ENCODE assay signal across 9 cellular contexts in genomic region chr1:173864179-173864867, GRCh38. TPM values are rescaled to one million over a fixed set of nuclear protein-coding genes. Genes with fewer than 3 reads are reported as not detected.
A peak's percentile ranks its signal among the peaks of the same experiment; 100 is the strongest.
DNase-seq lines count a peak whose midpoint lies in the region; ATAC-seq and TF ChIP-seq lines count a peak whose summit lies in the region.
"Had no signal": no experiment of that assay in that cellular context is flagged by ENCODE, and none has a peak within 500 bp of the region (broad histone marks: within the 10 kb centered on the region; RNA-seq: fewer than 3 reads in every experiment).

No MANE protein-coding gene starts in this region.

- peak overlapping the region; percentile 96 for H3K27ac ChIP-seq in SK-N-MC

- H3K9ac ChIP-seq in SK-N-MC (ENCODE audit: insufficient read length): peak overlapping the region; percentile 99

- TF ChIP-seq CTCF in epithelial cell of proximal tubule (conservative IDR thresholded peaks at IDR 0.05; ENCODE audit: low read depth, low read length): no peak

- no peaks in the 10 kb centered on the region for H3K27me3 Mint-ChIP-seq in activated naive CD4-positive, alpha-beta T cell treated with anti-CD3 and anti-CD28 coated beads, Interleukin-2, amount 50 U/mL, for 24 hours
- no peaks in the 10 kb centered on the region for H3K27me3 Mint-ChIP-seq in stimulated activated naive CD8-positive, alpha-beta T cell treated with anti-CD3 and anti-CD28 coated beads, Interleukin-15, amount 100 ng/mL, for 72 hours

- H3K9me3 ChIP-seq in SK-N-MC (ENCODE audit: low read depth, low read length): no peaks in the 10 kb centered on the region

- H3K4me3 Mint-ChIP-seq in activated naive CD4-positive, alpha-beta T cell treated with anti-CD3 and anti-CD28 coated beads, Interleukin-2, amount 50 U/mL, for 24 hours: peak overlapping the region; percentile 98
- H3K4me3 Mint-ChIP-seq in stimulated activated naive CD8-positive, alpha-beta T cell treated with anti-CD3 and anti-CD28 coated beads, Interleukin-15, amount 100 ng/mL, for 72 hours: peak overlapping the region; percentile 93 to 100

- peaks cover 63% of the 10 kb centered on the region for H3K36me3 ChIP-seq in SK-N-MC (ENCODE audit: insufficient read depth, low read length)

- peaks cover 48% of the 10 kb centered on the region for H3K36me3 Mint-ChIP-seq in activated naive CD4-positive, alpha-beta T cell treated with anti-CD3 and anti-CD28 coated beads, Interleukin-2, amount 50 U/mL, for 24 hours

- peak overlapping the region; percentile 99 for H3K4me3 ChIP-seq in SK-N-MC
- peak overlapping the region; percentile 94 for H3K4me3 ChIP-seq in epithelial cell of proximal tubule (ENCODE audit: low read depth, low read length)

- no peaks in the 10 kb centered on the region for H3K9me3 Mint-ChIP-seq in activated naive CD4-positive, alpha-beta T cell treated with anti-CD3 and anti-CD28 coated beads, Interleukin-2, amount 50 U/mL, for 24 hours
- no peaks in the 10 kb centered on the region for H3K9me3 Mint-ChIP-seq in stimulated activated naive CD8-positive, alpha-beta T cell treated with anti-CD3 and anti-CD28 coated beads, Interleukin-15, amount 100 ng/mL, for 72 hours

- peak overlapping the region; percentile 99 for H3K27ac Mint-ChIP-seq in activated naive CD4-positive, alpha-beta T cell treated with anti-CD3 and anti-CD28 coated beads, Interleukin-2, amount 50 U/mL, for 24 hours
- peak overlapping the region; percentile 82 to 85 for H3K27ac Mint-ChIP-seq in stimulated activated naive CD8-positive, alpha-beta T cell treated with anti-CD3 and anti-CD28 coated beads, Interleukin-15, amount 100 ng/mL, for 72 hours

- ATAC-seq in stimulated activated naive CD8-positive, alpha-beta T cell treated with anti-CD3 and anti-CD28 coated beads, Interleukin-15, amount 100 ng/mL, for 72 hours: no peak
- ATAC-seq in GM19035 (IDR thresholded peaks at IDR 0.05; ENCODE audit: unreplicated experiment): no peak

- peaks cover 26% of the 10 kb centered on the region for H3K4me1 Mint-ChIP-seq in activated naive CD4-positive, alpha-beta T cell treated with anti-CD3 and anti-CD28 coated beads, Interleukin-2, amount 50 U/mL, for 24 hours
- H3K4me1 Mint-ChIP-seq in stimulated activated naive CD8-positive, alpha-beta T cell treated with anti-CD3 and anti-CD28 coated beads, Interleukin-15, amount 100 ng/mL, for 72 hours: peaks cover 41% of the 10 kb centered on the region

- no peak for DNase-seq in activated naive CD4-positive, alpha-beta T cell treated with Interleukin-2 at 50 U/mL for 16 hours
- DNase-seq in SK-N-MC (ENCODE audit: low read depth, low spot score) (no peak), epithelial cell of proximal tubule (ENCODE audit: low read depth) (no peak), NCI-H82 (lab: John Stamatoyannopoulos, UW) (no peak)
- no peak for DNase-seq in stimulated activated naive CD8-positive, alpha-beta T cell treated with anti-CD3 and anti-CD28 coated beads, Interleukin-15, amount 100 ng/mL, for 72 hours
- DNase-seq in stimulated activated CD4-positive, alpha-beta T cell treated with anti-CD3 and anti-CD28 coated beads, Interleukin-4, amount 100 ng/mL, for 4 hours: no peak

RNA-seq across cellular contexts. Expression of gene GAS5, which starts 3.5 kb away (rescaled TPM):
- total RNA-seq in epithelial cell of proximal tubule: 319 and 645 TPM in 2 replicates

RNA-seq across cellular contexts. Expression of gene ZBTB37, which starts 3.9 kb away (rescaled TPM):
- 2.2 and 3.0 TPM in 2 replicates for total RNA-seq in epithelial cell of proximal tubule

RNA-seq across cellular contexts. Expression of gene CENPL, which starts 39.6 kb away (rescaled TPM):
- total RNA-seq in epithelial cell of proximal tubule: 11.8 and 17.7 TPM in 2 replicates

RNA-seq across cellular contexts. Expression of gene DARS2, which starts 39.9 kb away (rescaled TPM):
- total RNA-seq in epithelial cell of proximal tubule: 36.3 and 39.6 TPM in 2 replicates

RNA-seq across cellular contexts. Expression of gene SERPINC1, which starts 52.8 kb away (rescaled TPM):
- not detected in 2 replicates for total RNA-seq in epithelial cell of proximal tubule
- total RNA-seq: cerebellum had no signal
